In the genomic region with DNA sequence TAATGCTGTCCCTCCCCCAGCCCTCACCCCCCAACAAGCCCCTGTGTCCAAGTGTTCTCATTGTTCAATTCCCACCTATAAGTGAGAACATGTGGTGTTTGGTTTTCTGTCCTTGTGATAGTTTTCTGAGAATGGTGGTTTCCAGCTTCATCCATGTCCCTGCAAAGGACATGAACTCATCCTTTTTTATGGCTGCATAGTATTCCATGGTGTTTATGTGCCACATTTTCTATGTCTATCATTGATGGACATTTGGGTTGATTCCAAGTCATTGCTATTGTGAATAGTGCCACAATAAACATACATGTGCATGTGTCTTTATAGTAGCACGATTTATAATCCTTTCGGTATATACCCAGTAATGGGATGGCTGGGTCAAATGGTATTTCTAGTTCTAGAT, we compare ENCODE assay signal across 9 cellular contexts. TPM values are rescaled to one million over a fixed set of nuclear protein-coding genes. Genes with fewer than 3 reads are reported as not detected.
"Had no signal": no experiment of that assay in that cellular context is flagged by ENCODE, and none has a peak within 500 bp of the region (broad histone marks: within the 10 kb centered on the region; RNA-seq: fewer than 3 reads in every experiment).

No MANE protein-coding gene starts in this region.

RNA-seq across cellular contexts. Expression of a gene that starts 15.6 kb away (rescaled TPM):
- total RNA-seq: activated T-helper 1 cell treated with anti-CD3 and anti-CD28 coated beads, Interleukin-12 subunit alpha, Interleukin-12 subunit beta, Interleukin-2, Interleukin-4 antibody, amounts not matched to agents 30 ng/mL and 10 ng/mL and 1 ng/mL, durations not matched to agents 14 hours and 24 hours and 36 hours; activated T-helper 17 cell treated with anti-CD3 and anti-CD28 coated beads, Interleukin-2, amount 50 U/mL, for 72 hours; activated T-helper 2 cell treated with anti-CD3 and anti-CD28 coated beads, Interferon-gamma antibody, Interleukin-2, Interleukin-4, amounts not matched to agents 10 μg/mL and 5 μg/mL and 100 μg/mL, durations not matched to agents 14 hours and 24 hours and 36 hours had no signal

RNA-seq across cellular contexts. Expression of a gene that starts 17.9 kb away (rescaled TPM):
- total RNA-seq: ascending aorta, body of pancreas, bronchial epithelial cell, cardiac septum had no signal
- polyA plus RNA-seq: aorta, cardiac muscle cell had no signal
